In the genomic region with DNA sequence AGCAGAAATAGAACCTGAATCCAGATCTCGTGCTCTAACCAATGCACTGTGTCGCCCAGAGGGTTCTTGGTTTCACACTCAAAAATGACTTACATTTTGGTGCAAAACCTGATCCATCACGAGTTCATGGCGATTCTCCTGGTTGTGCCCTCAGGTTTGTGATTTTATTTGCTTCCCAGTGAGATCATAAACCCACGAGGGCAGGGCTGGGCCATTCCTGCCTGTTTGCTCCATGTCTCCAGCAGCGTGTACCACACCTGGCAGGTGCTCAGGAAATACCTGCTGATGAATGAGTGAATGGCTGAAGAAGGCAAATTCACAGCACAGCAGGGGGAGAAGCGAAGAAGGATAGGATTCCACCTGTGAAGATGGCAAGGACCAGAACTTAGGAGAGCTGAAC, we compare ENCODE assay signal across 17 cellular contexts. TPM values are rescaled to one million over a fixed set of nuclear protein-coding genes. Genes with fewer than 3 reads are reported as not detected.
DNase-seq lines count a peak whose midpoint lies in the region; ATAC-seq and TF ChIP-seq lines count a peak whose summit lies in the region.
"Had no signal": no experiment of that assay in that cellular context is flagged by ENCODE, and none has a peak within 500 bp of the region (broad histone marks: within the 10 kb centered on the region; RNA-seq: fewer than 3 reads in every experiment).

No MANE protein-coding gene starts in this region.

- H3F3A ChIP-seq in PC-3 (ENCODE audit: low read length, unreplicated experiment): no peaks in the 10 kb centered on the region

- no peak for DNase-seq in left ventricle myocardium inferior
- DNase-seq in left ventricle myocardium superior: no peak
- no peak for DNase-seq in OCI-LY7 (ENCODE audit: low spot score)
- no peak for DNase-seq in vagina (ENCODE audit: extremely low spot score in 2 of 2)
- DNase-seq in PC-3: no peak
- DNase-seq in islet precursor cell: no peak
- DNase-seq: AML-193, DMS79 treated with DMSO at 0.1 percent for 48 hours, GOT3, HFFc6, MG63, NCI-H1105 treated with DMSO at 0.1 percent for 48 hours, NCI-H2029, NCI-H510A treated with DMSO at 0.1 percent for 48 hours, OCI-M1 had no signal

- H2AFZ ChIP-seq in OCI-LY7 (ENCODE audit: low read length): no peak overlapping the region
- no peak overlapping the region for H2AFZ ChIP-seq in PC-3 (ENCODE audit: low read length)

- no TSS peak for BruUV-seq in OCI-LY7 (replicated peaks; lab: Mats Ljungman, UMichigan)
- no TSS peak for BruUV-seq in PC-3 (replicated peaks; lab: Mats Ljungman, UMichigan)

- H3K4me3 ChIP-seq in left ventricle myocardium inferior (no peak overlapping the region), OCI-LY7 (ENCODE audit: low read depth, low read length, poor library complexity, severe bottlenecking) (no peak overlapping the region), muscle layer of colon (ENCODE audit: low read depth in 1 of 2, low read length in 2 of 2) (no peak overlapping the region), vagina (no peak overlapping the region), PC-3 (ENCODE audit: low read length) (no peak overlapping the region)
- H3K4me3 ChIP-seq: MG63 had no signal

- ATAC-seq in left ventricle myocardium superior (no peak), PC-3 (no peak)

- H3K27ac ChIP-seq in left ventricle myocardium inferior (replicated peaks): peak overlapping the region; percentile 97
- no peak overlapping the region for H3K27ac ChIP-seq in OCI-LY7 (ENCODE audit: low read depth, low read length, poor library complexity, severe bottlenecking)
- peak overlapping the region; percentile 59 for H3K27ac ChIP-seq in muscle layer of colon (ENCODE audit: low read depth, low read length)
- H3K27ac ChIP-seq in vagina: peak overlapping the region; percentile 6
- no peak overlapping the region for H3K27ac ChIP-seq in PC-3 (ENCODE audit: low read length)
- H3K27ac ChIP-seq: KMS-11 had no signal

- H3K9me2 ChIP-seq in OCI-LY7 (ENCODE audit: insufficient read depth, low read length) (no peaks in the 10 kb centered on the region), PC-3 (replicated peaks; ENCODE audit: low read length) (no peaks in the 10 kb centered on the region)

- no peaks in the 10 kb centered on the region for H3K79me2 ChIP-seq in OCI-LY7 (ENCODE audit: insufficient read depth, low read depth, low read length)
- no peaks in the 10 kb centered on the region for H3K79me2 ChIP-seq in PC-3 (ENCODE audit: low read length)

- H4K20me1 ChIP-seq in OCI-LY7 (ENCODE audit: insufficient read depth, low read length) (no peaks in the 10 kb centered on the region), PC-3 (ENCODE audit: low read length) (no peaks in the 10 kb centered on the region)

- H3K36me3 ChIP-seq in left ventricle myocardium inferior (peaks cover 34% of the 10 kb centered on the region), OCI-LY7 (ENCODE audit: insufficient read depth, low read length) (no peaks in the 10 kb centered on the region), muscle layer of colon (ENCODE audit: insufficient read depth, low read length) (no peaks in the 10 kb centered on the region), vagina (no peaks in the 10 kb centered on the region), PC-3 (ENCODE audit: low read depth, low read length) (no peaks in the 10 kb centered on the region)
- H3K36me3 ChIP-seq: MG63 had no signal

- TF ChIP-seq CTCF in left ventricle myocardium inferior (IDR thresholded peaks at IDR 0.05; ENCODE audit: borderline replicate concordance) (no peak), OCI-LY7 (conservative IDR thresholded peaks at IDR 0.05; ENCODE audit: low read length) (no peak), vagina (IDR thresholded peaks at IDR 0.05) (no peak), PC-3 (conservative IDR thresholded peaks at IDR 0.05; ENCODE audit: low read depth, low read length) (no peak)

- intact Hi-C loops in left ventricle myocardium inferior (cut with micrococcal nuclease): no loop called here
- intact Hi-C loops in left ventricle myocardium superior (cut with micrococcal nuclease): no loop called here
- intact Hi-C loops in OCI-LY7 (cut with micrococcal nuclease; ENCODE audit: unreplicated experiment): no loop called here
- intact Hi-C loops in vagina (cut with DNase I): no loop called here
- intact Hi-C loops in PC-3 (cut with micrococcal nuclease): no loop called here

- 0 out of 2 replicates have a peak overlapping the region, but pooled peaks have one; percentile 1 for H3K4me2 ChIP-seq in OCI-LY7 (ENCODE audit: low read length)
- H3K4me2 ChIP-seq in PC-3 (ENCODE audit: low read length): no peak overlapping the region
- H3K4me2 ChIP-seq: KMS-11 had no signal

- CTCF ChIA-PET in OCI-LY7 (lab: Charles Lee; ENCODE audit: unreplicated experiment) (no interaction called here), PC-3 (lab: Charles Lee) (no interaction called here)

- H3K9ac ChIP-seq in muscle layer of colon (ENCODE audit: low read length) (no peak overlapping the region), PC-3 (ENCODE audit: low read length) (no peak overlapping the region)
- H3K9ac ChIP-seq: KMS-11 had no signal

- H3K4me1 ChIP-seq in left ventricle myocardium inferior (peaks cover 90% of the 10 kb centered on the region), OCI-LY7 (ENCODE audit: insufficient read depth, low read length, poor library complexity, severe bottlenecking) (peaks cover 65% of the 10 kb centered on the region), muscle layer of colon (ENCODE audit: insufficient read depth, low read length) (peaks cover 31% of the 10 kb centered on the region), vagina (peaks cover 13% of the 10 kb centered on the region), PC-3 (ENCODE audit: insufficient read depth, low read length) (no peaks in the 10 kb centered on the region)

- no peak for TF ChIP-seq POLR2A in vagina (IDR thresholded peaks at IDR 0.05)

- H3K9me3 ChIP-seq in left ventricle myocardium inferior (replicated peaks) (no peaks in the 10 kb centered on the region), OCI-LY7 (ENCODE audit: low read length) (no peaks in the 10 kb centered on the region), muscle layer of colon (ENCODE audit: low read length) (no peaks in the 10 kb centered on the region), vagina (no peaks in the 10 kb centered on the region), PC-3 (ENCODE audit: low read length) (no peaks in the 10 kb centered on the region)
- H3K9me3 ChIP-seq: MG63 had no signal

- no peaks in the 10 kb centered on the region for H3K27me3 ChIP-seq in left ventricle myocardium inferior (ENCODE audit: low read depth)
- H3K27me3 ChIP-seq in muscle layer of colon (ENCODE audit: control insufficient read depth in 1 of 2, insufficient read depth in 2 of 2, low read length in 2 of 2): no peaks in the 10 kb centered on the region
- no peaks in the 10 kb centered on the region for H3K27me3 ChIP-seq in vagina
- H3K27me3 ChIP-seq in PC-3 (ENCODE audit: low read length): no peaks in the 10 kb centered on the region
- H3K27me3 ChIP-seq: MG63 had no signal

- POLR2A ChIA-PET in OCI-LY7 (lab: Charles Lee): interaction anchor here (0.8 to 1.4 kb wide), 4 partner anchors 10 to 21 kb away, joined by 3 to 6 read pairs (median 4); partner anchors contain the start of gene ACACB
- POLR2A ChIA-PET in PC-3 (lab: Charles Lee; ENCODE audit: unreplicated experiment): no interaction called here

RNA-seq across cellular contexts. Expression of gene ACACB, which starts 9.4 kb away (rescaled TPM):
- 123 TPM for total RNA-seq in left ventricle myocardium inferior
- total RNA-seq in left ventricle myocardium superior: 177 TPM
- total RNA-seq in OCI-LY7 (2014; rRNA removed; shearing (Covaris generic)): 19.7 and 25.6 TPM in 2 replicates
- 45.1 and 46.2 TPM in 2 replicates for total RNA-seq in OCI-LY7 (2022)
- 130 TPM for total RNA-seq in vagina
- total RNA-seq in PC-3 (2014; rRNA removed): 21.7 and 22.6 TPM in 2 replicates

RNA-seq across cellular contexts. Expression of gene UNG, which starts 28.4 kb away (rescaled TPM):
- total RNA-seq in left ventricle myocardium inferior (24.6 TPM), left ventricle myocardium superior (25.9 TPM), OCI-LY7 (2022) (84.1 and 85.0 TPM in 2 replicates), vagina (29.2 TPM), PC-3 (2014; rRNA removed) (168 and 179 TPM in 2 replicates)
- 50.7 and 60.6 TPM in 2 replicates for total RNA-seq in OCI-LY7 (2014; rRNA removed; shearing (Covaris generic))

RNA-seq across cellular contexts. Expression of gene ALKBH2, which starts 32.5 kb away (rescaled TPM):
- total RNA-seq in left ventricle myocardium inferior (6.5 TPM), left ventricle myocardium superior (6.6 TPM), OCI-LY7 (2022) (90.5 and 111 TPM in 2 replicates), vagina (14.5 TPM), PC-3 (2014; rRNA removed) (73.8 and 74.0 TPM in 2 replicates)
- 70.3 and 76.8 TPM in 2 replicates for total RNA-seq in OCI-LY7 (2014; rRNA removed; shearing (Covaris generic))

Comparison
In these comparisons a context has a peak if more than half of its experiments do, and no peak if none do; other contexts are left out.
1. H3K27ac ChIP-seq: peak in left ventricle myocardium inferior (single experiment), muscle layer of colon (single experiment) and vagina (single experiment); none in OCI-LY7 (single experiment) and PC-3 (single experiment).